In the genomic region with DNA sequence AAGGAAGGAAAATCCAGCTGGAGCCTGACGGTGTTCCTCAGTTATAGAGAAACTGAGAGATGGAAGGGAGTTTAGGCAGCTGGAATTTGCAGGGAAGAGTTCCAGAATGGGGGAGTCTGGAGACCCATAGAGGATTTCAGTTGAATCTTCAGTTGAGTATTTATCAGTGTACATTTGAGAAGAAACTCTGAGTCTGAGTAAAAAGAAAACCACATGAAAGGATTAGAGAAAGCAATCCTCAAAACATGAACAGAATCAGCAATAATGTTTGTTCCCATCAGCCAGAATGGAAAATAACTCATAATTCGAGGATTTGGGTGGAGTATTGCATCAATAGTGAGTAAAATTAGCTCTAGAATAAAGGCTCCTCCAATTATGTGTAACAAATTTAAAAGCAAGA, we compare ENCODE assay signal across 23 cellular contexts.
DNase-seq lines count a peak whose midpoint lies in the region; ATAC-seq and TF ChIP-seq lines count a peak whose summit lies in the region.
"Had no signal": no experiment of that assay in that cellular context is flagged by ENCODE, and none has a peak within 500 bp of the region (broad histone marks: within the 10 kb centered on the region; RNA-seq: fewer than 3 reads in every experiment).

No MANE protein-coding gene starts in this region.

- H3K9ac ChIP-seq in smooth muscle cell (ENCODE audit: low read depth): no peak overlapping the region

- no peak for DNase-seq in activated T-cell treated with anti-CD3 and anti-CD28 coated beads, Interleukin-2, amount 50 U/mL, for 24 hours
- no peak for DNase-seq in activated T-cell treated with anti-CD3 and anti-CD28 coated beads, Interleukin-2, amount 50 U/mL, for 48 hours
- no peak for DNase-seq in T-helper 2 cell treated with Interferon-gamma antibody and Interleukin-4, amounts not matched to agents 5 μg/mL and 100 μg/mL, for 36 hours (ENCODE audit: low spot score)
- DNase-seq in stimulated activated naive CD8-positive, alpha-beta T cell treated with anti-CD3 and anti-CD28 coated beads, Interleukin-15, Interleukin-2, amounts not matched to agents 100 U/mL and 50 U/mL, for 24 hours: no peak
- DNase-seq in gastrocnemius medialis: no peak
- DNase-seq in smooth muscle cell (lab: John Stamatoyannopoulos, UW; ENCODE audit: unreplicated experiment): no peak
- no peak for DNase-seq in NCI-H2171 treated with DMSO at 0.1 percent for 48 hours (lab: John Stamatoyannopoulos, UW)
- DNase-seq: BE2C; CD4-positive, CD25-positive, alpha-beta regulatory T cell; COR-L47; EL; KG1; MV-4-11; NCI-H1694 treated with DMSO at 0.1 percent for 48 hours; NCI-H226; NCI-H524; PC-3; RPMI8226; SHP77 treated with DMSO at 0.1 percent for 48 hours had no signal

- peaks cover 28% of the 10 kb centered on the region for H3K4me1 Mint-ChIP-seq in activated T-cell treated with anti-CD3 and anti-CD28 coated beads, Interleukin-2, amount 50 U/mL, for 24 hours (ENCODE audit: low read depth)
- H3K4me1 Mint-ChIP-seq in T-helper 2 cell treated with Interferon-gamma antibody and Interleukin-4, amounts not matched to agents 5 μg/mL and 100 μg/mL, for 36 hours (ENCODE audit: low read depth): peaks cover 31% of the 10 kb centered on the region
- H3K4me1 Mint-ChIP-seq: GM23338 had no signal

- ATAC-seq in HG02610 (IDR thresholded peaks at IDR 0.05; ENCODE audit: unreplicated experiment): peak; percentile 69
- ATAC-seq in stimulated activated naive CD8-positive, alpha-beta T cell treated with anti-CD3 and anti-CD28 coated beads, Interleukin-15, Interleukin-2, amounts not matched to agents 100 U/mL and 50 U/mL, for 24 hours: peak; percentile 36
- no peak for ATAC-seq in gastrocnemius medialis
- ATAC-seq: GM23338, HCT116, PC-3, SK-N-SH treated with all-trans-retinoic acid at 6 μM for 48 hours had no signal

- no peak overlapping the region for H2AFZ ChIP-seq in smooth muscle cell (ENCODE audit: low read depth)
- H2AFZ ChIP-seq: GM23338 had no signal

- H3K4me1 ChIP-seq in gastrocnemius medialis (no peaks in the 10 kb centered on the region), smooth muscle cell (ENCODE audit: low read depth) (no peaks in the 10 kb centered on the region)
- H3K4me1 ChIP-seq: BE2C had no signal

- no peaks in the 10 kb centered on the region for H3K36me3 ChIP-seq in gastrocnemius medialis
- H3K36me3 ChIP-seq in smooth muscle cell (ENCODE audit: low read depth): no peaks in the 10 kb centered on the region
- H3K36me3 ChIP-seq: BE2C had no signal

- H3K36me3 Mint-ChIP-seq in activated T-cell treated with anti-CD3 and anti-CD28 coated beads, Interleukin-2, amount 50 U/mL, for 24 hours (ENCODE audit: low read depth): no peaks in the 10 kb centered on the region
- peaks cover 6% of the 10 kb centered on the region for H3K36me3 Mint-ChIP-seq in T-helper 2 cell treated with Interferon-gamma antibody and Interleukin-4, amounts not matched to agents 5 μg/mL and 100 μg/mL, for 36 hours (ENCODE audit: low read depth)

- H3K79me2 ChIP-seq in smooth muscle cell (ENCODE audit: low read depth): no peaks in the 10 kb centered on the region

- no peak overlapping the region for H3K4me3 ChIP-seq in gastrocnemius medialis
- H3K4me3 ChIP-seq in smooth muscle cell: no peak overlapping the region
- H3K4me3 ChIP-seq: GM23338 had no signal

- in situ Hi-C loops in gastrocnemius medialis (cut with MboI; ENCODE audit: low sequenced_read_pairs in 4 of 4): no loop called here

- no peaks in the 10 kb centered on the region for H3K27me3 Mint-ChIP-seq in activated T-cell treated with anti-CD3 and anti-CD28 coated beads, Interleukin-2, amount 50 U/mL, for 24 hours
- no peaks in the 10 kb centered on the region for H3K27me3 Mint-ChIP-seq in T-helper 2 cell treated with Interferon-gamma antibody and Interleukin-4, amounts not matched to agents 5 μg/mL and 100 μg/mL, for 36 hours (ENCODE audit: low read depth)
- H3K27me3 Mint-ChIP-seq: CD4-positive, CD25-positive, alpha-beta regulatory T cell had no signal

- no peak for TF ChIP-seq POLR2A in gastrocnemius medialis (IDR thresholded peaks at IDR 0.05)

- no peaks in the 10 kb centered on the region for H3K27me3 ChIP-seq in gastrocnemius medialis
- H3K27me3 ChIP-seq in smooth muscle cell (ENCODE audit: low read depth): no peaks in the 10 kb centered on the region
- H3K27me3 ChIP-seq: BE2C had no signal

- WGBS in smooth muscle cell (ENCODE audit: low lambda C conversion rate): 71% methylated on average over 2 of the region's 2 CpGs

- intact Hi-C loops in gastrocnemius medialis (cut with DNase I; ENCODE audit: low total_unique reads): no loop called here

- no peak overlapping the region for H3K4me2 ChIP-seq in smooth muscle cell
- H3K4me2 ChIP-seq: GM23338 had no signal

- no peaks in the 10 kb centered on the region for H3K9me3 ChIP-seq in gastrocnemius medialis
- no peaks in the 10 kb centered on the region for H3K9me3 ChIP-seq in smooth muscle cell (replicated peaks; ENCODE audit: low read depth)
- H3K9me3 ChIP-seq: BE2C had no signal

- H4K20me1 ChIP-seq in smooth muscle cell (ENCODE audit: low read depth): no peaks in the 10 kb centered on the region

- no peak for TF ChIP-seq CTCF in gastrocnemius medialis (IDR thresholded peaks at IDR 0.05 in 4 of 5, conservative IDR thresholded peaks at IDR 0.05 in 1 of 5)
- no peak for TF ChIP-seq CTCF in smooth muscle cell (IDR thresholded peaks at IDR 0.05; ENCODE audit: borderline replicate concordance, insufficient read depth, poor library complexity, severe bottlenecking)

- H3K27ac ChIP-seq in gastrocnemius medialis: no peak overlapping the region
- H3K27ac ChIP-seq in smooth muscle cell (ENCODE audit: low read depth): no peak overlapping the region

- H3K9me3 Mint-ChIP-seq in activated T-cell treated with anti-CD3 and anti-CD28 coated beads, Interleukin-2, amount 50 U/mL, for 24 hours: no peaks in the 10 kb centered on the region
- peaks cover 12% of the 10 kb centered on the region for H3K9me3 Mint-ChIP-seq in T-helper 2 cell treated with Interferon-gamma antibody and Interleukin-4, amounts not matched to agents 5 μg/mL and 100 μg/mL, for 36 hours
- H3K9me3 Mint-ChIP-seq: GM23338 had no signal

- H3K27ac Mint-ChIP-seq in activated T-cell treated with anti-CD3 and anti-CD28 coated beads, Interleukin-2, amount 50 U/mL, for 24 hours: peak overlapping the region; percentile 46
- H3K27ac Mint-ChIP-seq in T-helper 2 cell treated with Interferon-gamma antibody and Interleukin-4, amounts not matched to agents 5 μg/mL and 100 μg/mL, for 36 hours: no peak overlapping the region
- H3K27ac Mint-ChIP-seq: GM23338 had no signal

- no peaks in the 10 kb centered on the region for H3F3A ChIP-seq in smooth muscle cell (ENCODE audit: low read depth)

- no peak overlapping the region for H3K4me3 Mint-ChIP-seq in activated T-cell treated with anti-CD3 and anti-CD28 coated beads, Interleukin-2, amount 50 U/mL, for 24 hours
- H3K4me3 Mint-ChIP-seq in T-helper 2 cell treated with Interferon-gamma antibody and Interleukin-4, amounts not matched to agents 5 μg/mL and 100 μg/mL, for 36 hours: peak overlapping the region; percentile 9
- H3K4me3 Mint-ChIP-seq: CD4-positive, CD25-positive, alpha-beta regulatory T cell; GM23338 had no signal

Comparison
In these comparisons a context has a peak if more than half of its experiments do, and no peak if none do; other contexts are left out.
1. ATAC-seq: peak in HG02610 (single experiment) and stimulated activated naive CD8-positive, alpha-beta T cell treated with anti-CD3 and anti-CD28 coated beads, Interleukin-15, Interleukin-2, amounts not matched to agents 100 U/mL and 50 U/mL, for 24 hours (single experiment); none in gastrocnemius medialis (0 of 2).